ENCODE assay signal across 20 cellular contexts in genomic region chr13:102904408-102904862, GRCh38.
"Had no signal": no experiment of that assay in that cellular context is flagged by ENCODE, and none has a peak within 500 bp of the region (broad histone marks: within the 10 kb centered on the region; RNA-seq: fewer than 3 reads in every experiment).

No MANE protein-coding gene starts in this region.

- H3K27me3 ChIP-seq: dorsolateral prefrontal cortex, gastrocnemius medialis, heart right ventricle, right atrium auricular region, stomach, transverse colon had no signal

- H3K4me1 ChIP-seq: right atrium auricular region, sigmoid colon had no signal

- DNase-seq: cortex of kidney; dorsolateral prefrontal cortex; effector CD8-positive, alpha-beta T cell; gastrocnemius medialis; heart right ventricle; kidney; left colon; left ventricle myocardium superior; naive thymus-derived CD4-positive, alpha-beta T cell; nephron progenitor cell; posterior cingulate gyrus; sigmoid colon; stimulated activated CD4-positive, alpha-beta T cell treated with anti-CD3 and anti-CD28 coated beads, Interleukin-12 subunit alpha, Interleukin-12 subunit beta, amount 100 ng/mL, for 4 hours; stimulated activated naive CD4-positive, alpha-beta T cell; stomach; transverse colon had no signal

- H3K9me3 ChIP-seq: gastrocnemius medialis, heart right ventricle, right atrium auricular region, sigmoid colon, stomach, thoracic aorta, transverse colon had no signal

- ATAC-seq: esophagus mucosa; heart right ventricle; left colon; left ventricle myocardium superior; naive thymus-derived CD4-positive, alpha-beta T cell had no signal

- H3K27ac ChIP-seq: dorsolateral prefrontal cortex, heart right ventricle, right atrium auricular region, sigmoid colon, stomach, thoracic aorta, transverse colon had no signal

- H3K4me3 ChIP-seq: heart right ventricle, lung, right atrium auricular region, sigmoid colon, stomach, thoracic aorta, transverse colon had no signal

- H3K36me3 ChIP-seq: gastrocnemius medialis, heart right ventricle, right atrium auricular region, sigmoid colon, stomach, thoracic aorta, transverse colon had no signal
